15 cellular contexts compared by ENCODE assay signal in the genomic region with DNA sequence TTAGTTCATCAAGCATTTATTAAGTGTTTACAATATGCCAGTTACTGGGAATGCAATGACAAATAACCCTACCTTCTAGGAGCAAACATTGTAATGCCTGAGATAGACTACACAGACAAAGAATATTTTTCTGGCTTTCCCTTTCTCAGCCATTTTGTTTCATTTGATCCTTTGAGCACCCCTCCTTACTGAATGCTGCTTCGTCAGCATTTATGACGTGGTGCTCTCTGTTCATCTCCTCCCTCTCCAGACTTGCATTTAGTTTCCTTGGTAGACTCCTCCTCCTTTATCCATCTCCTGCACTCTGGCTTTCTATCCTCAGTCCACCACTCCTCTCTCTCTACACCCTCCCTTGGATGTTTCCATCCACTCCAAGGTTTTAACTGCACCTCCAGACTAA.
"Had no signal": no experiment of that assay in that cellular context is flagged by ENCODE, and none has a peak within 500 bp of the region (broad histone marks: within the 10 kb centered on the region; RNA-seq: fewer than 3 reads in every experiment).

No MANE protein-coding gene starts in this region.

- ATAC-seq: activated CD8-positive, alpha-beta T cell treated with anti-CD3 and anti-CD28 coated beads, Interleukin-2, amount 10 ng/mL, durations not matched to agents 7 days and 5 days; left lung; stimulated activated naive B cell treated with anti-CD40 and anti-IgM and Interleukin-4, amounts not matched to agents 10 μg/mL and 1 μg/mL and 100 μg/mL, for 72 hours had no signal

- H3K27me3 ChIP-seq: left lung had no signal

- H3K4me3 Mint-ChIP-seq: activated CD4-positive, alpha-beta T cell treated with anti-CD3 and anti-CD28 coated beads, Interleukin-2, amount 10 ng/mL, durations not matched to agents 7 days and 5 days; activated CD8-positive, alpha-beta T cell treated with anti-CD3 and anti-CD28 coated beads, Interleukin-2, amount 10 ng/mL, durations not matched to agents 7 days and 5 days; activated naive CD4-positive, alpha-beta T cell treated with anti-CD3 and anti-CD28 coated beads for 36 hours; activated T-cell treated with anti-CD3 and anti-CD28 coated beads, Interleukin-2, amount 50 U/mL, for 24 hours; central memory CD8-positive, alpha-beta T cell; stimulated activated naive B cell treated with anti-CD40 and anti-IgM and Interleukin-4, amounts not matched to agents 10 μg/mL and 1 μg/mL and 100 μg/mL, for 72 hours had no signal

- H3K27ac Mint-ChIP-seq: activated CD4-positive, alpha-beta T cell treated with anti-CD3 and anti-CD28 coated beads, Interleukin-2, amount 10 ng/mL, durations not matched to agents 7 days and 5 days; activated CD8-positive, alpha-beta T cell treated with anti-CD3 and anti-CD28 coated beads, Interleukin-2, amount 10 ng/mL, durations not matched to agents 7 days and 5 days; activated naive CD4-positive, alpha-beta T cell treated with anti-CD3 and anti-CD28 coated beads for 36 hours; activated T-cell treated with anti-CD3 and anti-CD28 coated beads, Interleukin-2, amount 50 U/mL, for 24 hours; stimulated activated naive B cell treated with anti-CD40 and anti-IgM and Interleukin-4, amounts not matched to agents 10 μg/mL and 1 μg/mL and 100 μg/mL, for 72 hours had no signal

- H3K36me3 ChIP-seq: left lung had no signal

- H3K36me3 Mint-ChIP-seq: stimulated activated naive B cell treated with anti-CD40 and anti-IgM and Interleukin-4, amounts not matched to agents 10 μg/mL and 1 μg/mL and 100 μg/mL, for 72 hours had no signal

- H3K4me1 Mint-ChIP-seq: activated CD4-positive, alpha-beta T cell treated with anti-CD3 and anti-CD28 coated beads, Interleukin-2, amount 10 ng/mL, durations not matched to agents 7 days and 5 days; central memory CD8-positive, alpha-beta T cell had no signal

- DNase-seq: activated CD4-positive, alpha-beta T cell treated with anti-CD3 and anti-CD28 coated beads, Interleukin-2, amount 10 ng/mL, durations not matched to agents 7 days and 5 days; activated CD8-positive, alpha-beta T cell treated with anti-CD3 and anti-CD28 coated beads, Interleukin-2, amount 10 ng/mL, durations not matched to agents 7 days and 5 days; activated naive CD4-positive, alpha-beta T cell treated with anti-CD3 and anti-CD28 coated beads for 36 hours; activated T-cell treated with anti-CD3 and anti-CD28 coated beads, Interleukin-2, amount 50 U/mL, for 24 hours; anterior cingulate cortex; erythroblast; foreskin melanocyte; head of caudate nucleus; left lung; midbrain; stimulated activated naive B cell treated with anti-CD40 and anti-IgM and Interleukin-4, amounts not matched to agents 10 μg/mL and 1 μg/mL and 100 μg/mL, for 72 hours; T1000 had no signal

- H3K9me3 ChIP-seq: left lung had no signal

- H3K9ac ChIP-seq: parathyroid adenoma had no signal

- H3K4me3 ChIP-seq: coronary artery, left lung had no signal

- H3K9me3 Mint-ChIP-seq: activated CD4-positive, alpha-beta T cell treated with anti-CD3 and anti-CD28 coated beads, Interleukin-2, amount 10 ng/mL, durations not matched to agents 7 days and 5 days; activated naive CD4-positive, alpha-beta T cell treated with anti-CD3 and anti-CD28 coated beads for 36 hours; activated T-cell treated with anti-CD3 and anti-CD28 coated beads, Interleukin-2, amount 50 U/mL, for 24 hours; central memory CD8-positive, alpha-beta T cell; stimulated activated naive B cell treated with anti-CD40 and anti-IgM and Interleukin-4, amounts not matched to agents 10 μg/mL and 1 μg/mL and 100 μg/mL, for 72 hours had no signal

- H2AFZ ChIP-seq: parathyroid adenoma had no signal

- H3K4me1 ChIP-seq: left lung, parathyroid adenoma had no signal

- H3K79me2 ChIP-seq: parathyroid adenoma had no signal

- H3K27ac ChIP-seq: coronary artery, left lung, parathyroid adenoma had no signal
